ENCODE assay signal across 9 cellular contexts in the genomic region with DNA sequence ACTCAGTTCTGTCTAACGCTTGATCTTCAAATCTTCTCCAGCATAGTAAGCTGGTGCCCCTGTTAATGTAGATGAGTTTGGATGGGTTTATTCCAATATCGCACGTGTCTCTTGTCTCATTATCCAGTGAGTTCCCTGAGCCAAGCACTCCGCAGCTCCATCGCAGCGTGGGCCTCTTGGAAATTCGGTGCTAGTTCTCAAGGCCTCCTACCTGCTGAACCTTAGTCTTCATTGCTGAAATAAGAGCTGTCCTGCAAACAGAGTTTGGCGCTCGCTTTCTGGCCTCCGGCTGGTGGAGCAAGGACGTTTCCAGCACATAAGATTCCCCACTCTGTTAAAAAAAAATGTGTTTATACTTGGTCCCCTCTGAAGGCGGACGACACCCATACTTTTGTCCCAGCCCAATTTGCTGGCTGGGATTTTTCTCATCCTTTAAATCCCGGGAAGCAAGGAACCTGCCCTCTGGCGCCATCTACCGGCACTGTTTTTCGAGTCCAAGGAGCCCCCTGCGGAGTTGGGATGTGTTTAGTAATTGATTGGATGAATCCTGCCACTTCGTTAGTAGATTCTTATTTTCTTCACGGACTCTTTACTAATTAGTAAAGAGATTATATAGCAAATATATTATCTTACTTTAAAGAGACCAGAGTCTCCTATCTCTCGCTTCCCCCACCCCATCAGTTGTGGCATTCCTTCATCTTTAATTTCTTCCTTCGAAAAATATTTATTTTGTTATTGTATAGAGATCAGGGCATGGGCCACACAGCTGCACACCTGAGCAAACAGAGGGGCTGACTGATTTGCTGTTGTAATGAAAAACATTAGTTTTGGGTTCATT. TPM values are rescaled to one million over a fixed set of nuclear protein-coding genes. Genes with fewer than 3 reads are reported as not detected.
DNase-seq lines count a peak whose midpoint lies in the region; ATAC-seq and TF ChIP-seq lines count a peak whose summit lies in the region.
"Had no signal": no experiment of that assay in that cellular context is flagged by ENCODE, and none has a peak within 500 bp of the region (broad histone marks: within the 10 kb centered on the region; RNA-seq: fewer than 3 reads in every experiment).

No MANE protein-coding gene starts in this region.

- no peaks in the 10 kb centered on the region for H3K9me3 ChIP-seq in CD8-positive, alpha-beta T cell (ENCODE audit: low read length)

- no peaks in the 10 kb centered on the region for H3K27me3 ChIP-seq in CD8-positive, alpha-beta T cell (ENCODE audit: insufficient read depth, low read length)

- H3K27ac Mint-ChIP-seq in CD8-positive, alpha-beta T cell: no peak overlapping the region
- H3K27ac Mint-ChIP-seq: naive thymus-derived CD8-positive, alpha-beta T cell had no signal

- intact Hi-C loops in CD8-positive, alpha-beta T cell (cut with DNase I, micrococcal nuclease): loop anchor here (1.0 kb wide), 2 partner anchors 29 to 72 kb away; no protein-coding TSS in a partner anchor

- H3K36me3 ChIP-seq in CD8-positive, alpha-beta T cell (ENCODE audit: insufficient read depth, low read length): no peaks in the 10 kb centered on the region

- DNase-seq in CD8-positive, alpha-beta T cell: peak in 4 of 7 experiments; percentile 28 to 56 (median 52)
- DNase-seq in HT1080 (ENCODE audit: low read depth) (peak; percentile 68), SK-MEL-5 (ENCODE audit: low read depth, low spot score) (peak; percentile 68), T47D (ENCODE audit: low read depth in 1 of 2, low spot score in 1 of 2) (peak; percentile 26 to 65), iris pigment epithelial cell (ENCODE audit: low read depth) (peak; percentile 57), GM19240 (ENCODE audit: insufficient read length, low spot score) (no peak)
- DNase-seq in stimulated activated CD4-positive, alpha-beta T cell treated with anti-CD3 and anti-CD28 coated beads, Interleukin-1b, Interleukin-23, amount 100 ng/mL, for 48 hours: peak; percentile 31

- peak; percentile 67 for TF ChIP-seq CTCF in CD8-positive, alpha-beta T cell (IDR thresholded peaks at IDR 0.05)

- no peaks in the 10 kb centered on the region for H3K36me3 Mint-ChIP-seq in CD8-positive, alpha-beta T cell
- H3K36me3 Mint-ChIP-seq: naive thymus-derived CD8-positive, alpha-beta T cell had no signal

- no peak for ATAC-seq in CD8-positive, alpha-beta T cell
- no peak for ATAC-seq in GM21390 (IDR thresholded peaks at IDR 0.05; ENCODE audit: unreplicated experiment)
- ATAC-seq: naive thymus-derived CD8-positive, alpha-beta T cell had no signal

- H3K4me3 ChIP-seq in CD8-positive, alpha-beta T cell (ENCODE audit: low read depth, low read length): no peak overlapping the region

- peaks cover 6% of the 10 kb centered on the region for H3K4me1 ChIP-seq in CD8-positive, alpha-beta T cell (ENCODE audit: insufficient read depth, low read length)

- POLR2A ChIA-PET in CD8-positive, alpha-beta T cell (lab: Charles Lee): interaction anchor here (0.6 kb wide), 1 partner anchor 480 kb away, joined by 3 read pairs; no protein-coding TSS in a partner anchor

- no peaks in the 10 kb centered on the region for H3K9me3 Mint-ChIP-seq in CD8-positive, alpha-beta T cell
- H3K9me3 Mint-ChIP-seq: naive thymus-derived CD8-positive, alpha-beta T cell had no signal

- in situ Hi-C loops in SK-MEL-5 (cut with HindIII; ENCODE audit: low pct_unique_long_range_greater_than_20kb, low sequenced_read_pairs) (no loop called here), T47D (cut with HindIII; ENCODE audit: low pct_unique_long_range_greater_than_20kb, low sequenced_read_pairs) (no loop called here)

- H3K27me3 Mint-ChIP-seq in CD8-positive, alpha-beta T cell (ENCODE audit: low read depth): peaks cover 2% of the 10 kb centered on the region

- H3K4me3 Mint-ChIP-seq in CD8-positive, alpha-beta T cell: no peak overlapping the region
- H3K4me3 Mint-ChIP-seq: naive thymus-derived CD8-positive, alpha-beta T cell had no signal

- H3K4me1 Mint-ChIP-seq in CD8-positive, alpha-beta T cell (ENCODE audit: low read depth): peaks cover 11% of the 10 kb centered on the region

- no peak overlapping the region for H3K27ac ChIP-seq in CD8-positive, alpha-beta T cell (ENCODE audit: low read depth, low read length)

- CTCF ChIA-PET in CD8-positive, alpha-beta T cell (lab: Charles Lee): interaction anchor here (0.7 to 2.9 kb wide), 11 partner anchors 9 to 930 kb away, joined by 3 to 9 read pairs (median 4); no protein-coding TSS in a partner anchor

RNA-seq across cellular contexts. Expression of gene JUN, which starts 14.7 kb away (rescaled TPM):
- 100 to 1,000 TPM; 595 to 598 TPM for total RNA-seq in CD8-positive, alpha-beta T cell
- total RNA-seq in HT1080 (2014; rRNA removed; shearing (Covaris generic)): 112 and 132 TPM in 2 replicates
- 96.8 and 99.6 TPM in 2 replicates for polyA plus RNA-seq in HT1080 (2015; cell fraction: cytosol; rRNA removed)
- 173 and 201 TPM in 2 replicates for polyA plus RNA-seq in HT1080 (2015; cell fraction: nucleus; rRNA removed)
- total RNA-seq in SK-MEL-5 (2014; rRNA removed; shearing (Covaris generic)): 4.1 and 5.4 TPM in 2 replicates
- 11.6 and 12.0 TPM in 2 replicates for polyA plus RNA-seq in SK-MEL-5 (2015; cell fraction: cytosol; rRNA removed)
- polyA plus RNA-seq in SK-MEL-5 (2015; cell fraction: nucleus; rRNA removed): 14.0 and 24.8 TPM in 2 replicates

Comparison
In these comparisons a context has a peak if more than half of its experiments do, and no peak if none do; other contexts are left out.
1. RNA of gene JUN, which starts 14.7 kb away (total RNA-seq): 595 to 598 TPM in CD8-positive, alpha-beta T cell and 112 to 132 TPM in HT1080; 4.1 to 5.4 TPM in SK-MEL-5; every median in the first group is over 10 times any median in the second.